1 cellular context compared by ENCODE assay signal in genomic region chr16:3780570-3780969, GRCh38.
TF ChIP-seq lines count a peak whose summit lies in the region.

No MANE protein-coding gene starts in this region.

TF ChIP-seq in HCT116, 20 proteins besides CTCF, POLR2A, EP300 and RAD21 (continued from another document):
- TF ChIP-seq ELF1 (IDR thresholded peaks at IDR 0.05; ENCODE audit: borderline replicate concordance, low read depth) (no peak), POLR2AphosphoS5 (IDR thresholded peaks at IDR 0.05; ENCODE audit: low read depth, low read length) (no peak), CBX3 (IDR thresholded peaks at IDR 0.05; ENCODE audit: low read depth) (no peak)
